ENCODE assay signal across 7 cellular contexts in the genomic region with DNA sequence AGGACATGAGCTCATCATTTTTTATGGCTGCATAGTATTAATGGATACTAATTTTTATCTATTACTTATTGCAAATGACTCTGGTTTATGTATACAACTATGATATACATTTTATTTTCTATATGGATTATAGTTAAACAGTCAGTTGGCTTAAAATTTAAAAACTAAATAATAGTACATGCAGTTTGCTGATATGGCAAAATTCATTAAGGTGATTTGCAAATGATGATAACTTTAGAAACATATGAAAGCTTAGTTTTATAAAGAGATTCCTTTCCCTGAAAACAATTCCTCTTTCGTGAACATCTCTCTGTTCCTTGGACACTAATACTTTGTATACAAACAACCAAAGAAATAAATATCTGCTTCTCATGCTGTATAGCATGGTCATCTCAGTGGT.
"Had no signal": no experiment of that assay in that cellular context is flagged by ENCODE, and none has a peak within 500 bp of the region (broad histone marks: within the 10 kb centered on the region; RNA-seq: fewer than 3 reads in every experiment).

No MANE protein-coding gene starts in this region.

- H3K4me3 ChIP-seq: GM23338 had no signal

- FAIRE-seq: H1, H54 had no signal

- H2AFZ ChIP-seq: GM23338 had no signal

- DNase-seq: H9, HCEC 1CT, KG1 had no signal

- H3K4me2 ChIP-seq: GM23338 had no signal

- H3K27ac ChIP-seq: HL-60 had no signal

- ATAC-seq: GM23338 had no signal
